In the genomic region with DNA sequence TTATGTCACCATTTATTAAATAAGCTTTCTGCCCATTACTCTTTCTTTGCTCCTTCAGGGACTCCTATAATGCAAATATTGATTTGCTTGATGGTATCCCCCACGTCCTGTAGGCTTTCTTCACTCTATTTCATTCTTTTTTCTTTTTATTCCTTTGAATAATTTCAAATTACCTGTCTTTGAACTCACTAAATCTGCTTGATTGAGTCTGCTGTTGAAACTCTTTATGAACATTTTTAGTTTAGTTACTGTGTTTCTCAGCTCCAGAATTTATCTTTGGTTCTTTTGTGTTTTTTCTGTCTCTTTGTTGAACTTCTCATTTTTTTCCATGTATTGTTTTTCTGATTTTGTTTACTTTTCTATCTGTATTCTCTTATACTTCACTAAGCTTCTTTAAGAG, we compare ENCODE assay signal across 8 cellular contexts.
"Had no signal": no experiment of that assay in that cellular context is flagged by ENCODE, and none has a peak within 500 bp of the region (broad histone marks: within the 10 kb centered on the region; RNA-seq: fewer than 3 reads in every experiment).

No MANE protein-coding gene starts in this region.

- DNase-seq: GDM1, GF-D8 had no signal

- FAIRE-seq: G401.6, GM12878, GM12891, GM12892, GM18507, GM19239 had no signal

- ATAC-seq: GM12878 had no signal

- H3K4me3 ChIP-seq: GM12878 had no signal
